ENCODE assay signal across 16 cellular contexts in genomic region chr6:110063864-110064263, GRCh38.
DNase-seq lines count a peak whose midpoint lies in the region; ATAC-seq and TF ChIP-seq lines count a peak whose summit lies in the region.
"Had no signal": no experiment of that assay in that cellular context is flagged by ENCODE, and none has a peak within 500 bp of the region (broad histone marks: within the 10 kb centered on the region; RNA-seq: fewer than 3 reads in every experiment).

No MANE protein-coding gene starts in this region.

- DNase-seq in CD8-positive, alpha-beta T cell: no peak
- DNase-seq in activated T-helper 2 cell treated with anti-CD3 and anti-CD28 coated beads, Interferon-gamma antibody, Interleukin-2, Interleukin-4, amounts not matched to agents 10 μg/mL and 5 μg/mL and 100 μg/mL, durations not matched to agents 14 hours and 24 hours and 36 hours (ENCODE audit: low spot score): no peak
- DNase-seq in occipital lobe (lab: John Stamatoyannopoulos, UW) (no peak), GF-D8 (lab: John Stamatoyannopoulos, UW) (no peak), heart right ventricle (no peak)
- DNase-seq: activated CD4-positive, alpha-beta memory T cell treated with anti-CD3 and anti-CD28 coated beads for 36 hours; GDM1; HFFc6; NCI-H1092; small intestine had no signal

- H3K36me3 ChIP-seq in CD8-positive, alpha-beta T cell (ENCODE audit: insufficient read depth, low read length): no peaks in the 10 kb centered on the region
- no peaks in the 10 kb centered on the region for H3K36me3 ChIP-seq in heart right ventricle
- H3K36me3 ChIP-seq: neutrophil had no signal

- ATAC-seq in CD8-positive, alpha-beta T cell: peak; percentile 29
- ATAC-seq in GM19043 (IDR thresholded peaks at IDR 0.05; ENCODE audit: low read depth, unreplicated experiment) (peak; percentile 46), HG03469 (IDR thresholded peaks at IDR 0.05; ENCODE audit: unreplicated experiment) (peak; percentile 60), heart right ventricle (no peak)
- ATAC-seq: left lobe of liver had no signal

- CTCF ChIA-PET in CD8-positive, alpha-beta T cell (lab: Charles Lee): interaction anchor here (0.8 to 1.3 kb wide), 2 partner anchors 24 to 876 kb away, joined by 3 to 5 read pairs; no protein-coding TSS in a partner anchor

- H3K4me3 ChIP-seq in CD8-positive, alpha-beta T cell (ENCODE audit: low read depth, low read length): no peak overlapping the region
- no peak overlapping the region for H3K4me3 ChIP-seq in heart right ventricle

- no peaks in the 10 kb centered on the region for H3K27me3 ChIP-seq in CD8-positive, alpha-beta T cell (ENCODE audit: insufficient read depth, low read length)
- peaks cover 0 to 34% (median 15%) of the 10 kb centered on the region in 7 donors for H3K27me3 ChIP-seq in heart right ventricle

- no peak overlapping the region for H3K27ac ChIP-seq in CD8-positive, alpha-beta T cell (ENCODE audit: low read depth, low read length)
- H3K27ac ChIP-seq in heart right ventricle: no peak overlapping the region
- H3K27ac ChIP-seq: neutrophil had no signal

- POLR2A ChIA-PET in CD8-positive, alpha-beta T cell (lab: Charles Lee): no interaction called here

- no peaks in the 10 kb centered on the region for H3K36me3 Mint-ChIP-seq in CD8-positive, alpha-beta T cell
- H3K36me3 Mint-ChIP-seq in activated naive CD8-positive, alpha-beta T cell: no peaks in the 10 kb centered on the region
- H3K36me3 Mint-ChIP-seq in activated T-helper 2 cell treated with anti-CD3 and anti-CD28 coated beads, Interferon-gamma antibody, Interleukin-2, Interleukin-4, amounts not matched to agents 10 μg/mL and 5 μg/mL and 100 μg/mL, durations not matched to agents 14 hours and 24 hours and 36 hours (ENCODE audit: low read depth): no peaks in the 10 kb centered on the region
- H3K36me3 Mint-ChIP-seq: activated CD4-positive, alpha-beta memory T cell treated with anti-CD3 and anti-CD28 coated beads for 36 hours had no signal

- H3K4me3 Mint-ChIP-seq in CD8-positive, alpha-beta T cell: peak overlapping the region; percentile 43
- no peak overlapping the region for H3K4me3 Mint-ChIP-seq in activated naive CD8-positive, alpha-beta T cell
- H3K4me3 Mint-ChIP-seq in activated T-helper 2 cell treated with anti-CD3 and anti-CD28 coated beads, Interferon-gamma antibody, Interleukin-2, Interleukin-4, amounts not matched to agents 10 μg/mL and 5 μg/mL and 100 μg/mL, durations not matched to agents 14 hours and 24 hours and 36 hours (ENCODE audit: low read depth): no peak overlapping the region
- H3K4me3 Mint-ChIP-seq: activated CD4-positive, alpha-beta memory T cell treated with anti-CD3 and anti-CD28 coated beads for 36 hours; B cell; HFFc6 had no signal

- intact Hi-C loops in CD8-positive, alpha-beta T cell (cut with DNase I, micrococcal nuclease): no loop called here
- intact Hi-C loops in activated T-helper 2 cell treated with anti-CD3 and anti-CD28 coated beads, Interferon-gamma antibody, Interleukin-2, Interleukin-4, amounts not matched to agents 10 μg/mL and 5 μg/mL and 100 μg/mL, durations not matched to agents 14 hours and 24 hours and 36 hours (cut with micrococcal nuclease): no loop called here
- intact Hi-C loops in heart right ventricle (cut with DNase I): loop anchor here in 1 of 10 donors (10.0 kb wide), 1 partner anchor 331 kb away; no protein-coding TSS in a partner anchor

- peak overlapping the region; percentile 52 for H3K27ac Mint-ChIP-seq in CD8-positive, alpha-beta T cell
- H3K27ac Mint-ChIP-seq in activated naive CD8-positive, alpha-beta T cell: peak overlapping the region; percentile 25
- no peak overlapping the region for H3K27ac Mint-ChIP-seq in activated T-helper 2 cell treated with anti-CD3 and anti-CD28 coated beads, Interferon-gamma antibody, Interleukin-2, Interleukin-4, amounts not matched to agents 10 μg/mL and 5 μg/mL and 100 μg/mL, durations not matched to agents 14 hours and 24 hours and 36 hours
- H3K27ac Mint-ChIP-seq: activated CD4-positive, alpha-beta memory T cell treated with anti-CD3 and anti-CD28 coated beads for 36 hours; B cell; HFFc6 had no signal

- H3K27me3 Mint-ChIP-seq in CD8-positive, alpha-beta T cell (ENCODE audit: low read depth): peaks cover 21% of the 10 kb centered on the region
- H3K27me3 Mint-ChIP-seq in activated naive CD8-positive, alpha-beta T cell: peaks cover 10% of the 10 kb centered on the region
- peaks cover 35% of the 10 kb centered on the region for H3K27me3 Mint-ChIP-seq in activated T-helper 2 cell treated with anti-CD3 and anti-CD28 coated beads, Interferon-gamma antibody, Interleukin-2, Interleukin-4, amounts not matched to agents 10 μg/mL and 5 μg/mL and 100 μg/mL, durations not matched to agents 14 hours and 24 hours and 36 hours (ENCODE audit: low read depth)

- peaks cover 16% of the 10 kb centered on the region for H3K4me1 ChIP-seq in CD8-positive, alpha-beta T cell (ENCODE audit: insufficient read depth, low read length)
- peaks cover 0 to 12% (median 0%) of the 10 kb centered on the region in 9 donors for H3K4me1 ChIP-seq in heart right ventricle

- no peaks in the 10 kb centered on the region for H3K9me3 Mint-ChIP-seq in CD8-positive, alpha-beta T cell
- no peaks in the 10 kb centered on the region for H3K9me3 Mint-ChIP-seq in activated naive CD8-positive, alpha-beta T cell (ENCODE audit: low read depth)
- no peaks in the 10 kb centered on the region for H3K9me3 Mint-ChIP-seq in activated T-helper 2 cell treated with anti-CD3 and anti-CD28 coated beads, Interferon-gamma antibody, Interleukin-2, Interleukin-4, amounts not matched to agents 10 μg/mL and 5 μg/mL and 100 μg/mL, durations not matched to agents 14 hours and 24 hours and 36 hours
- H3K9me3 Mint-ChIP-seq: activated CD4-positive, alpha-beta memory T cell treated with anti-CD3 and anti-CD28 coated beads for 36 hours; HFFc6 had no signal

- 58 to 63% methylated on average over 5 of the region's 5 CpGs for WGBS in heart right ventricle, 2 donors

- H3K9me3 ChIP-seq in CD8-positive, alpha-beta T cell (ENCODE audit: low read length): no peaks in the 10 kb centered on the region
- no peaks in the 10 kb centered on the region for H3K9me3 ChIP-seq in heart right ventricle
- H3K9me3 ChIP-seq: neutrophil had no signal

- TF ChIP-seq CTCF in CD8-positive, alpha-beta T cell (IDR thresholded peaks at IDR 0.05): no peak
- no peak for TF ChIP-seq CTCF in heart right ventricle (IDR thresholded peaks at IDR 0.05)

- H3K4me1 Mint-ChIP-seq in CD8-positive, alpha-beta T cell (ENCODE audit: low read depth): peaks cover 15% of the 10 kb centered on the region
- H3K4me1 Mint-ChIP-seq in activated naive CD8-positive, alpha-beta T cell (ENCODE audit: low read depth): peaks cover 10% of the 10 kb centered on the region
- H3K4me1 Mint-ChIP-seq in activated T-helper 2 cell treated with anti-CD3 and anti-CD28 coated beads, Interferon-gamma antibody, Interleukin-2, Interleukin-4, amounts not matched to agents 10 μg/mL and 5 μg/mL and 100 μg/mL, durations not matched to agents 14 hours and 24 hours and 36 hours (ENCODE audit: low read depth): peaks cover 2% of the 10 kb centered on the region

Comparison
In these comparisons a context has a peak if more than half of its experiments do, and no peak if none do; other contexts are left out.
1. ATAC-seq: peak in CD8-positive, alpha-beta T cell (single experiment), GM19043 (single experiment) and HG03469 (single experiment); none in heart right ventricle (0 of 8).